8 cellular contexts compared by ENCODE assay signal in the genomic region with DNA sequence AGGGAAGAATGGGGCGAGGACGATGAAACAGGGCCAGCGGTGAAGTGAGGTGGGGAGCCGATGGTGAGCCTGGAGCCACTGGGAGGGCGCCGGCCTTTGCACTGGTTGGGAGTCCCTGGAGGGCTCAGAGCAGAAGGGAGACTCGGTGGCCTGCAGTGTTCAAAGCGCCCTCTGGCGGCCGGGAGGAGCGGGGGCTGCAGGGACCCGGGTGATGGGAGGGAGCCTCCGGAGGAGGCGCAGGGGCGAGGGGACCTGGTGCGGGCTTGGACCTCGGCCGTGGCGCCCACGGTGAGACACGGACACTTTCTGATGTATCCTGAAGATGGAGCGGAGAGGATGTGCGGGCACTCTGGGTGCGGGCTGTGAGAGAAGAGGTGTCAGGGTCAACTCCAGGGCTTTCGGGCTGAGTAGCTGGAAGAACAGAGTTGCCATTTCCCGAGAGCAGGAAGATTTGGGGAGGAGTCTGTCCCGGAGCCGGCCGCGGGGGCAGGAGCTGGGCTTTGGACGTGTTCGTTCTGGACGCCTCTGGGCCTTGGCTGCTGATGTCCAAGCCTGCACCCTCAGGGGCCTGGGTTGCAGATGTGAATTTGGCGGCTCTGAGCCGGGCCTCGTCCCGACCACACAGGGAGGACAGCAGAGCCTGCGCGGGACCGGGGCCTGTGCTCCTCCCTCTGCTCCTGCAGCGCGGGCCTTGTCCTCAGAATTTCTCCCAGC. TPM values are rescaled to one million over a fixed set of nuclear protein-coding genes. Genes with fewer than 3 reads are reported as not detected.
DNase-seq lines count a peak whose midpoint lies in the region; ATAC-seq, FAIRE-seq and TF ChIP-seq lines count a peak whose summit lies in the region.

No MANE protein-coding gene starts in this region.

- H3K4me1 ChIP-seq in body of pancreas: peaks cover 4% of the 10 kb centered on the region
- H3K4me1 ChIP-seq in keratinocyte (ENCODE audit: control insufficient read depth, extremely low read depth, insufficient read depth, low read length): peaks cover 5% of the 10 kb centered on the region

- 48 to 88% methylated on average over 24 to 42 of the region's 42 CpGs for WGBS in body of pancreas, 2 donors

- intact Hi-C loops in body of pancreas (cut with DNase I): loop anchor here (5.0 kb wide), 2 partner anchors 43 to 108 kb away; no protein-coding TSS in a partner anchor

- H2AFZ ChIP-seq in keratinocyte (ENCODE audit: control insufficient read depth, low read length): peak overlapping the region; percentile 46

- H3K79me2 ChIP-seq in keratinocyte (ENCODE audit: control insufficient read depth, insufficient read depth, low read length): no peaks in the 10 kb centered on the region

- no peak overlapping the region for H3K27ac ChIP-seq in body of pancreas
- no peak overlapping the region for H3K27ac ChIP-seq in keratinocyte (ENCODE audit: control insufficient read depth, insufficient read depth, low read length)

- no peaks in the 10 kb centered on the region for H3K36me3 ChIP-seq in body of pancreas (replicated peaks in 1 of 2; ENCODE audit: insufficient read depth in 1 of 2, low read depth in 2 of 2)
- no peaks in the 10 kb centered on the region for H3K36me3 ChIP-seq in keratinocyte (ENCODE audit: control insufficient read depth in 2 of 2, extremely low read depth in 1 of 2, insufficient read depth in 2 of 2, low read length in 2 of 2)

- ATAC-seq in body of pancreas (no peak), HG03520 (IDR thresholded peaks at IDR 0.05; ENCODE audit: unreplicated experiment) (no peak)

- H3K27me3 ChIP-seq in body of pancreas (no peaks in the 10 kb centered on the region), keratinocyte (ENCODE audit: control insufficient read depth, extremely low read depth, insufficient read depth, low read length) (no peaks in the 10 kb centered on the region)

- peak in 5 of 7 experiments; percentile 18 to 61 (median 47) for TF ChIP-seq CTCF in body of pancreas (IDR thresholded peaks at IDR 0.05)
- peak; percentile 61 to 70 (median 68) for TF ChIP-seq CTCF in keratinocyte (optimal IDR thresholded peaks at IDR 0.05 in 1 of 3, IDR thresholded peaks at IDR 0.05 in 1 of 3, conservative IDR thresholded peaks at IDR 0.05 in 1 of 3; ENCODE audit: extremely low read depth in 1 of 3, insufficient read depth in 2 of 3, low read length in 3 of 3)

- peak; percentile 79 for DNase-seq in GM03348 (ENCODE audit: low spot score)
- DNase-seq in KBM-7: peak; percentile 72
- DNase-seq in UCSD-AML1 (lab: John Stamatoyannopoulos, UW; ENCODE audit: unreplicated experiment): peak; percentile 61
- DNase-seq in body of pancreas: peak in 3 of 4 donors; percentile 53 to 68 (median 60)
- DNase-seq in keratinocyte (ENCODE audit: low read depth, low spot score): no peak
- DNase-seq in stimulated activated CD4-positive, alpha-beta T cell treated with anti-CD3 and anti-CD28 coated beads, Interleukin-4, amount 100 ng/mL, for 48 hours (ENCODE audit: low read depth in 2 of 2): peak; percentile 72 to 86
- DNase-seq in NCI-H1105 treated with DMSO at 0.1 percent for 48 hours (lab: John Stamatoyannopoulos, UW): no peak

- in situ Hi-C loops in KBM-7 (cut with MboI; ENCODE audit: low pct_unique_long_range_greater_than_20kb, low sequenced_read_pairs): no loop called here

- H3K9ac ChIP-seq in keratinocyte (ENCODE audit: control insufficient read depth, extremely low read depth, insufficient read depth, low read length): no peak overlapping the region

- H3K4me3 ChIP-seq in body of pancreas (no peak overlapping the region), keratinocyte (ENCODE audit: control insufficient read depth in 2 of 3, extremely low read depth in 1 of 3, insufficient read depth in 2 of 3, low read depth in 1 of 3, low read length in 3 of 3) (no peak overlapping the region)

- no peaks in the 10 kb centered on the region for H4K20me1 ChIP-seq in keratinocyte (ENCODE audit: control insufficient read depth, extremely low read depth, insufficient read depth, low read length)

- no peaks in the 10 kb centered on the region for H3K9me1 ChIP-seq in keratinocyte (ENCODE audit: control insufficient read depth, extremely low read depth, insufficient read depth, low read length)

- FAIRE-seq in keratinocyte (lab: Jason Lieb, UNC): no peak

- H3K4me2 ChIP-seq in keratinocyte (ENCODE audit: control insufficient read depth, extremely low read depth, insufficient read depth, low read depth, low read length): no peak overlapping the region

- H3K9me3 ChIP-seq in body of pancreas (no peaks in the 10 kb centered on the region), keratinocyte (ENCODE audit: control insufficient read depth, low read depth, low read length) (no peaks in the 10 kb centered on the region)

- dilution Hi-C loops in keratinocyte (cut with MboI; ENCODE audit: extremely low pct_ligation_motif_present, low sequenced_read_pairs): no loop called here

- no peak for TF ChIP-seq POLR2A in body of pancreas (IDR thresholded peaks at IDR 0.05)

RNA-seq across cellular contexts. Expression of a gene that starts 29.7 kb away (rescaled TPM):
- 10 to 100 TPM; 33.6 to 33.7 TPM for total RNA-seq in body of pancreas
- not detected in 3 replicates for polyA plus RNA-seq in keratinocyte
- polyA plus RNA-seq in keratinocyte (2011; ENCODE audit: low read depth): not detected
- polyA plus RNA-seq in keratinocyte (2011; cell fraction: cytosol; rRNA removed): not detected in 2 replicates
- polyA plus RNA-seq in keratinocyte (2011; cell fraction: nucleus; rRNA removed): not detected in 2 replicates
- 0.02 TPM in 1 of 2 replicates, not detected in the other for polyA plus RNA-seq in keratinocyte (2012; ENCODE audit: low replicate concordance)
- polyA minus RNA-seq in keratinocyte: not detected in 3 replicates
- not detected for polyA minus RNA-seq in keratinocyte (2011; cell fraction: cytosol; rRNA and poly(A)+ RNA removed)
- polyA minus RNA-seq in keratinocyte (2011; cell fraction: nucleus; rRNA and poly(A)+ RNA removed): not detected in 2 replicates

RNA-seq across cellular contexts. Expression of a gene that starts 33.2 kb away (rescaled TPM):
- total RNA-seq in body of pancreas: 100 to 1,000 TPM; 419 to 540 TPM
- 85.2 to 135 TPM (median 94.4 TPM) in 3 replicates for polyA plus RNA-seq in keratinocyte
- 502 TPM for polyA plus RNA-seq in keratinocyte (2011; ENCODE audit: low read depth)
- 113 and 115 TPM in 2 replicates for polyA plus RNA-seq in keratinocyte (2011; cell fraction: cytosol; rRNA removed)
- polyA plus RNA-seq in keratinocyte (2011; cell fraction: nucleus; rRNA removed): 133 and 151 TPM in 2 replicates
- 143 and 178 TPM in 2 replicates for polyA plus RNA-seq in keratinocyte (2012; ENCODE audit: low replicate concordance)
- 156 to 181 TPM (median 176 TPM) in 3 replicates for polyA minus RNA-seq in keratinocyte
- polyA minus RNA-seq in keratinocyte (2011; cell fraction: cytosol; rRNA and poly(A)+ RNA removed): 251 TPM
- polyA minus RNA-seq in keratinocyte (2011; cell fraction: nucleus; rRNA and poly(A)+ RNA removed): 75.3 and 116 TPM in 2 replicates

Comparison
In these comparisons a context has a peak if more than half of its experiments do, and no peak if none do; other contexts are left out.
1. DNase-seq: peak in GM03348 (single experiment), KBM-7 (single experiment), UCSD-AML1 (single experiment), body of pancreas (3 of 4) and stimulated activated CD4-positive, alpha-beta T cell treated with anti-CD3 and anti-CD28 coated beads, Interleukin-4, amount 100 ng/mL, for 48 hours (2 of 2); none in keratinocyte (single experiment) and NCI-H1105 treated with DMSO at 0.1 percent for 48 hours (single experiment).